Comparison of ENCODE assay signal across 10 cellular contexts in the genomic region with DNA sequence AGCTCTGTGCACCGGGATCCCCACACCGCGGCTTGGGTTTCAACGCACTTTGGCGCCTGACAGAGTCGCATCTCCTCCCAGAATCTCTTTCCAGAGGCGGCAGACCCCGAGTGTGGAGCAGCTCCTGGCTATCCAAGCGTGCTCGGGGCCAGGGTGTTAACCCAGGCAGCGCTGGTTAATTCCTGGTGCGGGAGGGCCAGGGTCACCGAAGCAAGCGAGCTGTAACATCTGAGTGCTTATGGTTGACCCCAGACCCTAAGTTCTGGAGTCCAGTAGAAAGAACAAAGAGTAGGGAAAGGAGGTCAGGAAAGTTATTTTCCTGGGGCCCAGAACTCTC. TPM values are rescaled to one million over a fixed set of nuclear protein-coding genes. Genes with fewer than 3 reads are reported as not detected.
DNase-seq lines count a peak whose midpoint lies in the region; ATAC-seq, FAIRE-seq and TF ChIP-seq lines count a peak whose summit lies in the region.
"Had no signal": no experiment of that assay in that cellular context is flagged by ENCODE, and none has a peak within 500 bp of the region (broad histone marks: within the 10 kb centered on the region; RNA-seq: fewer than 3 reads in every experiment).

No MANE protein-coding gene starts in this region.

- H3K4me3 Mint-ChIP-seq in GM23338, result peak overlapping the region; percentile 65
- peak overlapping the region; percentile 50 for H3K4me3 Mint-ChIP-seq in activated T-helper 17 cell treated with anti-CD3 and anti-CD28 coated beads, Interleukin-2, amount 50 U/mL, for 72 hours
- no peak overlapping the region for H3K4me3 Mint-ChIP-seq in activated T-helper 1 cell treated with anti-CD3 and anti-CD28 coated beads, Interleukin-12 subunit alpha, Interleukin-12 subunit beta, Interleukin-2, Interleukin-4 antibody, amounts not matched to agents 30 ng/mL and 10 ng/mL and 1 ng/mL, durations not matched to agents 14 hours and 24 hours and 36 hours

- peaks cover 4% of the 10 kb centered on the region; the same call in 2 of the 3 replicates for H3K9me3 Mint-ChIP-seq in GM23338
- H3K9me3 Mint-ChIP-seq in activated T-helper 17 cell treated with anti-CD3 and anti-CD28 coated beads, Interleukin-2, amount 50 U/mL, for 72 hours, result no peaks in the 10 kb centered on the region
- no peaks in the 10 kb centered on the region for H3K9me3 Mint-ChIP-seq in activated T-helper 1 cell treated with anti-CD3 and anti-CD28 coated beads, Interleukin-12 subunit alpha, Interleukin-12 subunit beta, Interleukin-2, Interleukin-4 antibody, amounts not matched to agents 30 ng/mL and 10 ng/mL and 1 ng/mL, durations not matched to agents 14 hours and 24 hours and 36 hours

- no peaks in the 10 kb centered on the region for H3K9me2 ChIP-seq in GM23338 (ENCODE audit: insufficient read depth)

- H4K20me1 ChIP-seq in GM23338 (replicated peaks; ENCODE audit: insufficient read depth) (peaks cover 47% of the 10 kb centered on the region), keratinocyte (ENCODE audit: control insufficient read depth, extremely low read depth, insufficient read depth, low read length) (no peaks in the 10 kb centered on the region)

- peaks cover 99% of the 10 kb centered on the region for H3K27me3 ChIP-seq in GM23338 (ENCODE audit: insufficient read depth)
- peaks cover 81% of the 10 kb centered on the region for H3K27me3 ChIP-seq in keratinocyte (ENCODE audit: control insufficient read depth, extremely low read depth, insufficient read depth, low read length)
- no peaks in the 10 kb centered on the region for H3K27me3 ChIP-seq in skeletal muscle satellite cell (ENCODE audit: control insufficient read depth, insufficient read depth, low read length)

- H3K9me3 ChIP-seq in keratinocyte (ENCODE audit: control insufficient read depth, low read depth, low read length) (no peaks in the 10 kb centered on the region), skeletal muscle satellite cell (replicated peaks; ENCODE audit: low read length) (no peaks in the 10 kb centered on the region)

- no peaks in the 10 kb centered on the region for H3K9me1 ChIP-seq in keratinocyte (ENCODE audit: control insufficient read depth, extremely low read depth, insufficient read depth, low read length)

- no peak overlapping the region for H3K27ac ChIP-seq in GM23338 (ENCODE audit: low read depth)
- H3K27ac ChIP-seq in keratinocyte (ENCODE audit: control insufficient read depth, insufficient read depth, low read length), result no peak overlapping the region

- H3K9ac ChIP-seq in keratinocyte (ENCODE audit: control insufficient read depth, extremely low read depth, insufficient read depth, low read length) (no peak overlapping the region), skeletal muscle satellite cell (ENCODE audit: low read depth, low read length) (peak overlapping the region; percentile 64)

- ATAC-seq in GM23338 (no peak), HG03175 (IDR thresholded peaks at IDR 0.05; ENCODE audit: unreplicated experiment) (no peak)
- ATAC-seq in activated T-helper 17 cell treated with anti-CD3 and anti-CD28 coated beads, Interleukin-2, amount 50 U/mL, for 72 hours (replicated peaks), result no peak

- dilution Hi-C loops in keratinocyte (cut with MboI; ENCODE audit: extremely low pct_ligation_motif_present, low sequenced_read_pairs), result loop anchor here (25.0 kb wide), 1 partner anchor 503 kb away; no protein-coding TSS in a partner anchor

- H3K4me2 ChIP-seq in GM23338 (peak overlapping the region; percentile 94), keratinocyte (ENCODE audit: control insufficient read depth, extremely low read depth, insufficient read depth, low read depth, low read length) (peak overlapping the region; percentile 40), skeletal muscle satellite cell (ENCODE audit: low read length) (peak overlapping the region; percentile 98)

- H3K79me2 ChIP-seq in GM23338 (replicated peaks; ENCODE audit: insufficient read depth) (no peaks in the 10 kb centered on the region), keratinocyte (ENCODE audit: control insufficient read depth, insufficient read depth, low read length) (no peaks in the 10 kb centered on the region)

- H2AFZ ChIP-seq in GM23338, result peak overlapping the region; percentile 98
- H2AFZ ChIP-seq in keratinocyte (ENCODE audit: control insufficient read depth, low read length), result no peak overlapping the region

- intact Hi-C loops in activated T-helper 1 cell treated with anti-CD3 and anti-CD28 coated beads, Interleukin-12 subunit alpha, Interleukin-12 subunit beta, Interleukin-2, Interleukin-4 antibody, amounts not matched to agents 30 ng/mL and 10 ng/mL and 1 ng/mL, durations not matched to agents 14 hours and 24 hours and 36 hours (cut with micrococcal nuclease), result loop anchor here (10.0 kb wide), 1 partner anchor 1484 kb away; the partner anchor contains the start of gene KCNS3

- no peak overlapping the region for H3K27ac Mint-ChIP-seq in GM23338
- H3K27ac Mint-ChIP-seq in activated T-helper 17 cell treated with anti-CD3 and anti-CD28 coated beads, Interleukin-2, amount 50 U/mL, for 72 hours, result no peak overlapping the region
- no peak overlapping the region for H3K27ac Mint-ChIP-seq in activated T-helper 1 cell treated with anti-CD3 and anti-CD28 coated beads, Interleukin-12 subunit alpha, Interleukin-12 subunit beta, Interleukin-2, Interleukin-4 antibody, amounts not matched to agents 30 ng/mL and 10 ng/mL and 1 ng/mL, durations not matched to agents 14 hours and 24 hours and 36 hours

- H3K4me1 Mint-ChIP-seq in GM23338, result peaks cover 50% of the 10 kb centered on the region
- peaks cover 8% of the 10 kb centered on the region for H3K4me1 Mint-ChIP-seq in activated T-helper 17 cell treated with anti-CD3 and anti-CD28 coated beads, Interleukin-2, amount 50 U/mL, for 72 hours
- peaks cover 39% of the 10 kb centered on the region for H3K4me1 Mint-ChIP-seq in activated T-helper 1 cell treated with anti-CD3 and anti-CD28 coated beads, Interleukin-12 subunit alpha, Interleukin-12 subunit beta, Interleukin-2, Interleukin-4 antibody, amounts not matched to agents 30 ng/mL and 10 ng/mL and 1 ng/mL, durations not matched to agents 14 hours and 24 hours and 36 hours (ENCODE audit: low read depth)

- H3K36me3 ChIP-seq in GM23338 (ENCODE audit: insufficient read depth), result no peaks in the 10 kb centered on the region; the same call in 1 of the 2 replicates
- no peaks in the 10 kb centered on the region for H3K36me3 ChIP-seq in keratinocyte (ENCODE audit: control insufficient read depth in 2 of 2, extremely low read depth in 1 of 2, insufficient read depth in 2 of 2, low read length in 2 of 2)
- H3K36me3 ChIP-seq in skeletal muscle satellite cell (ENCODE audit: insufficient read depth, low read length), result peaks cover 7% of the 10 kb centered on the region

- FAIRE-seq in keratinocyte (lab: Jason Lieb, UNC) (no peak), D721Med (lab: Jason Lieb, UNC) (no peak)
- FAIRE-seq: TTC549 had no signal

- H3K4me3 ChIP-seq in GM23338 (peak overlapping the region; percentile 76), keratinocyte (ENCODE audit: control insufficient read depth in 2 of 3, extremely low read depth in 1 of 3, insufficient read depth in 2 of 3, low read depth in 1 of 3, low read length in 3 of 3) (peak overlapping the region in 1 of 3 experiments; percentile 18), skeletal muscle satellite cell (ENCODE audit: low read length) (peak overlapping the region; percentile 87)

- TF ChIP-seq CTCF in GM23338 (conservative IDR thresholded peaks at IDR 0.05; ENCODE audit: low read depth in 2 of 2) (no peak), keratinocyte (optimal IDR thresholded peaks at IDR 0.05 in 1 of 3, IDR thresholded peaks at IDR 0.05 in 1 of 3, conservative IDR thresholded peaks at IDR 0.05 in 1 of 3; ENCODE audit: extremely low read depth in 1 of 3, insufficient read depth in 2 of 3, low read length in 3 of 3) (no peak), D721Med (IDR thresholded peaks at IDR 0.05; ENCODE audit: insufficient read depth, missing control alignments) (no peak)

- peaks cover 17% of the 10 kb centered on the region; the same call in 1 of the 2 replicates for H3F3A ChIP-seq in GM23338 (replicated peaks; ENCODE audit: low read depth)

- peaks cover 98% of the 10 kb centered on the region for H3K27me3 Mint-ChIP-seq in GM23338 (ENCODE audit: insufficient read depth, low read depth, poor library complexity)
- peaks cover 68% of the 10 kb centered on the region for H3K27me3 Mint-ChIP-seq in activated T-helper 17 cell treated with anti-CD3 and anti-CD28 coated beads, Interleukin-2, amount 50 U/mL, for 72 hours
- H3K27me3 Mint-ChIP-seq in activated T-helper 1 cell treated with anti-CD3 and anti-CD28 coated beads, Interleukin-12 subunit alpha, Interleukin-12 subunit beta, Interleukin-2, Interleukin-4 antibody, amounts not matched to agents 30 ng/mL and 10 ng/mL and 1 ng/mL, durations not matched to agents 14 hours and 24 hours and 36 hours (ENCODE audit: insufficient read depth), result peaks cover 93% of the 10 kb centered on the region

- DNase-seq in GM23338 (ENCODE audit: low spot score), result no peak
- no peak for DNase-seq in keratinocyte (ENCODE audit: low read depth, low spot score)
- no peak for DNase-seq in D721Med (ENCODE audit: insufficient read length, low spot score)
- DNase-seq in SK-N-DZ (ENCODE audit: low spot score), result no peak
- DNase-seq in activated T-helper 1 cell treated with anti-CD3 and anti-CD28 coated beads, Interleukin-12 subunit alpha, Interleukin-12 subunit beta, Interleukin-2, Interleukin-4 antibody, amounts not matched to agents 30 ng/mL and 10 ng/mL and 1 ng/mL, durations not matched to agents 14 hours and 24 hours and 36 hours (ENCODE audit: low spot score), result no peak
- DNase-seq: stimulated activated CD4-positive, alpha-beta T cell treated with anti-CD3 and anti-CD28 coated beads, Interleukin-1b, Interleukin-23, amount 100 ng/mL, for 48 hours had no signal

- H3K36me3 Mint-ChIP-seq in GM23338 (ENCODE audit: low read depth), result no peaks in the 10 kb centered on the region; the same call in 2 of the 3 replicates
- no peaks in the 10 kb centered on the region for H3K36me3 Mint-ChIP-seq in activated T-helper 17 cell treated with anti-CD3 and anti-CD28 coated beads, Interleukin-2, amount 50 U/mL, for 72 hours (ENCODE audit: low read depth)
- peaks cover 1% of the 10 kb centered on the region for H3K36me3 Mint-ChIP-seq in activated T-helper 1 cell treated with anti-CD3 and anti-CD28 coated beads, Interleukin-12 subunit alpha, Interleukin-12 subunit beta, Interleukin-2, Interleukin-4 antibody, amounts not matched to agents 30 ng/mL and 10 ng/mL and 1 ng/mL, durations not matched to agents 14 hours and 24 hours and 36 hours (ENCODE audit: low read depth)

- H3K4me1 ChIP-seq in GM23338 (ENCODE audit: insufficient read depth) (peaks cover 55% of the 10 kb centered on the region), keratinocyte (ENCODE audit: control insufficient read depth, extremely low read depth, insufficient read depth, low read length) (peaks cover 12% of the 10 kb centered on the region), skeletal muscle satellite cell (ENCODE audit: control insufficient read depth, insufficient read depth, low read length) (peaks cover 22% of the 10 kb centered on the region)

RNA-seq across cellular contexts. Expression of gene OSR1, which starts 0.6 kb away (rescaled TPM):
- total RNA-seq in GM23338 (2014; rRNA removed; shearing (Covaris generic)), result 0.24 TPM in 1 of 2 replicates, not detected in the other
- 0.23 TPM in 1 of 2 replicates, not detected in the other for polyA plus RNA-seq in GM23338 (2016; fragmentation: Nextera tagmentation; extraction: Ambion mirVana)
- total RNA-seq in activated T-helper 17 cell treated with anti-CD3 and anti-CD28 coated beads, Interleukin-2, amount 50 U/mL, for 72 hours, result not detected
- 0.09 to 0.20 TPM (median 0.14 TPM) in 3 replicates for polyA plus RNA-seq in keratinocyte
- not detected for polyA plus RNA-seq in keratinocyte (2011; ENCODE audit: low read depth)
- polyA plus RNA-seq in keratinocyte (2011; cell fraction: cytosol; rRNA removed), result 0.05 and 0.32 TPM in 2 replicates
- 0.41 and 0.48 TPM in 2 replicates for polyA plus RNA-seq in keratinocyte (2011; cell fraction: nucleus; rRNA removed)
- 0.13 and 0.29 TPM in 2 replicates for polyA plus RNA-seq in keratinocyte (2012; ENCODE audit: low replicate concordance)
- polyA minus RNA-seq in keratinocyte, result 0.19 to 0.30 TPM in 2 of 3 replicates, not detected in the other
- not detected for polyA minus RNA-seq in keratinocyte (2011; cell fraction: cytosol; rRNA and poly(A)+ RNA removed)
- 0.32 and 0.54 TPM in 2 replicates for polyA minus RNA-seq in keratinocyte (2011; cell fraction: nucleus; rRNA and poly(A)+ RNA removed)
- total RNA-seq in skeletal muscle satellite cell (2012; rRNA removed), result 7.9 and 24.7 TPM in 2 replicates
- polyA plus RNA-seq in SK-N-DZ (2014; cell fraction: cytosol; rRNA removed), result not detected in 2 replicates
- polyA plus RNA-seq in SK-N-DZ (2014; cell fraction: nucleus; rRNA removed), result not detected in 2 replicates
- total RNA-seq in activated T-helper 1 cell treated with anti-CD3 and anti-CD28 coated beads, Interleukin-12 subunit alpha, Interleukin-12 subunit beta, Interleukin-2, Interleukin-4 antibody, amounts not matched to agents 30 ng/mL and 10 ng/mL and 1 ng/mL, durations not matched to agents 14 hours and 24 hours and 36 hours, result not detected in 2 replicates

Comparison
In these comparisons a context has a peak if more than half of its experiments do, and no peak if none do; other contexts are left out.
1. H3K4me2 ChIP-seq: peak in every context shown above with its lines; median percentile 98 in skeletal muscle satellite cell; 94 in GM23338; 40 in keratinocyte.